In the genomic region with DNA sequence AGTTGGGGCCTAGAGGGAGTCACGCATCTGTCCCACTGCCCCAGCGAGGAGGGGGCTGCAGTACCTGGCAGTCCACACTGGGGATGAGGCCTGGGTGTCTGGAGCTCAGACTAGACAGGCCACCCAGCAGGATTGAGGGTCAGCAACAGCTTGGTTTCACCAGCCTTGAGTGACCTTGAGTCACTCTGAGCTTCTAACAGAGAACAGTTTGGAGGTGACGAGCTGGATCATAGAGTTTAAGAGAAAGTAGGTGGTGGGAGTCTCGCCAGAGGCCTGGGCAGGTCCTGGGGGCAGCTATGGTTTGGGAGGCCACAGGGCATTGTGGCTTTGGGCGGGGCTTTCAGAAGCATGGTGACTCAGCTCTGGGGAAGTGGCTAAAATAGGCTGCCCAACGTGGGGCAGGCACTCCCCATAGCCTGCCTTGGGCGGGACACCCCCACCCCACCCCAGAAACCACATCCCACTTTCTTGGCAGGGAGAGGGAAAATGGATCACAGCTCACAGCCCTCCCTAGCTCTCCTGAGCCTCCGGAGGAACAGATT, we compare ENCODE assay signal across 7 cellular contexts. TPM values are rescaled to one million over a fixed set of nuclear protein-coding genes. Genes with fewer than 3 reads are reported as not detected.
DNase-seq lines count a peak whose midpoint lies in the region; ATAC-seq and TF ChIP-seq lines count a peak whose summit lies in the region.

No MANE protein-coding gene starts in this region.

- H3K36me3 ChIP-seq in endodermal cell (ENCODE audit: control insufficient read depth, insufficient read depth, low read length) = peaks cover 32% of the 10 kb centered on the region

- no peaks in the 10 kb centered on the region for H3K27me3 ChIP-seq in endodermal cell (ENCODE audit: control insufficient read depth, insufficient read depth, low read length, poor library complexity, severe bottlenecking)

- peaks cover 29% of the 10 kb centered on the region for H3K4me1 Mint-ChIP-seq in endodermal cell
- H3K4me1 Mint-ChIP-seq in natural killer cell treated with Interleukin-12 subunit alpha and Interleukin-12 subunit beta and Interleukin-15 and Interleukin-18, amount 100 ng/mL, for 72 hours (ENCODE audit: low read depth in 2 of 2) = peaks cover 21 to 23% of the 10 kb centered on the region in 2 donors

- H3K9me3 Mint-ChIP-seq in endodermal cell = no peaks in the 10 kb centered on the region
- H3K9me3 Mint-ChIP-seq in natural killer cell treated with Interleukin-12 subunit alpha and Interleukin-12 subunit beta and Interleukin-15 and Interleukin-18, amount 100 ng/mL, for 72 hours = no peaks in the 10 kb centered on the region

- no peaks in the 10 kb centered on the region for H3K9me3 ChIP-seq in endodermal cell (ENCODE audit: control insufficient read depth, low read length)

- ATAC-seq in GM19025 (IDR thresholded peaks at IDR 0.05; ENCODE audit: low read depth, unreplicated experiment) = peak; percentile 91
- peak; percentile 77 for ATAC-seq in HG02884 (IDR thresholded peaks at IDR 0.05; ENCODE audit: unreplicated experiment)
- peak; percentile 83 for ATAC-seq in natural killer cell treated with Interleukin-12 subunit alpha and Interleukin-12 subunit beta and Interleukin-15 and Interleukin-18, amount 100 ng/mL, for 72 hours

- no peaks in the 10 kb centered on the region for H3K27me3 Mint-ChIP-seq in endodermal cell (ENCODE audit: insufficient read depth)
- H3K27me3 Mint-ChIP-seq in natural killer cell treated with Interleukin-12 subunit alpha and Interleukin-12 subunit beta and Interleukin-15 and Interleukin-18, amount 100 ng/mL, for 72 hours = peaks cover 0 to 5% of the 10 kb centered on the region in 2 donors

- peaks cover 23% of the 10 kb centered on the region for H3K4me1 ChIP-seq in endodermal cell (ENCODE audit: control insufficient read depth, insufficient read depth, low read length)

- H3K27ac ChIP-seq in endodermal cell (ENCODE audit: low read depth, low read length) = no peak overlapping the region

- 86 to 88% methylated on average over 5 to 8 of the region's 8 CpGs for WGBS in endodermal cell (ENCODE audit: insufficient coverage in 1 of 2, insufficient read length in 1 of 2), 2 experiments

- H3K9ac ChIP-seq in endodermal cell (ENCODE audit: extremely low read depth, low read length, poor library complexity, severe bottlenecking) = no peak overlapping the region

- peak overlapping the region; percentile 6 for H3K27ac Mint-ChIP-seq in endodermal cell
- H3K27ac Mint-ChIP-seq in natural killer cell treated with Interleukin-12 subunit alpha and Interleukin-12 subunit beta and Interleukin-15 and Interleukin-18, amount 100 ng/mL, for 72 hours = peak overlapping the region; percentile 30 to 85

- H3K4me3 ChIP-seq in endodermal cell (ENCODE audit: low read length) = no peak overlapping the region

- H3K4me3 Mint-ChIP-seq in endodermal cell = no peak overlapping the region
- H3K4me3 Mint-ChIP-seq in natural killer cell treated with Interleukin-12 subunit alpha and Interleukin-12 subunit beta and Interleukin-15 and Interleukin-18, amount 100 ng/mL, for 72 hours = peak overlapping the region; percentile 53

- H3K36me3 Mint-ChIP-seq in endodermal cell (ENCODE audit: low read depth) = peaks cover 24% of the 10 kb centered on the region
- no peaks in the 10 kb centered on the region for H3K36me3 Mint-ChIP-seq in natural killer cell treated with Interleukin-12 subunit alpha and Interleukin-12 subunit beta and Interleukin-15 and Interleukin-18, amount 100 ng/mL, for 72 hours

- DNase-seq in OCI-M1 (lab: John Stamatoyannopoulos, UW) (peak; percentile 94), endodermal cell (no peak), NCI-H2107 treated with DMSO at 0.1 percent for 48 hours (lab: John Stamatoyannopoulos, UW; ENCODE audit: unreplicated experiment) (no peak), COLO668 (lab: John Stamatoyannopoulos, UW; ENCODE audit: unreplicated experiment) (no peak)
- no peak for DNase-seq in natural killer cell treated with Interleukin-12 subunit alpha and Interleukin-12 subunit beta and Interleukin-15 and Interleukin-18, amount 100 ng/mL, for 72 hours (ENCODE audit: low spot score)

- no peak for TF ChIP-seq CTCF in endodermal cell (conservative IDR thresholded peaks at IDR 0.05)

RNA-seq across cellular contexts. Expression of gene CDC42EP4, which starts 20.5 kb away (rescaled TPM):
- total RNA-seq in endodermal cell = 10 to 100 TPM; 38.5 to 49.7 TPM
- 57.7 TPM for polyA plus RNA-seq in endodermal cell (2013, experiment 1 of 2)
- 49.6 TPM for polyA plus RNA-seq in endodermal cell (2013, experiment 2 of 2)
- 1 to 10 TPM; 1.1 to 1.7 TPM for total RNA-seq in natural killer cell treated with Interleukin-12 subunit alpha and Interleukin-12 subunit beta and Interleukin-15 and Interleukin-18, amount 100 ng/mL, for 72 hours

RNA-seq across cellular contexts. Expression of gene CPSF4L, which starts 29.7 kb away (rescaled TPM):
- total RNA-seq in endodermal cell = under 1 TPM; 0.29 to 0.58 TPM
- not detected for polyA plus RNA-seq in endodermal cell (2013, experiment 1 of 2)
- polyA plus RNA-seq in endodermal cell (2013, experiment 2 of 2) = not detected
- total RNA-seq in natural killer cell treated with Interleukin-12 subunit alpha and Interleukin-12 subunit beta and Interleukin-15 and Interleukin-18, amount 100 ng/mL, for 72 hours = not detected

Comparison
In these comparisons a context has a peak if more than half of its experiments do, and no peak if none do; other contexts are left out.
1. RNA of gene CDC42EP4, which starts 20.5 kb away (total RNA-seq): 38.5 to 49.7 TPM in endodermal cell; 1.1 to 1.7 TPM in natural killer cell treated with Interleukin-12 subunit alpha and Interleukin-12 subunit beta and Interleukin-15 and Interleukin-18, amount 100 ng/mL, for 72 hours; every median in the first group is over 10 times any median in the second.
2. Peak in every context shown above with its lines, with median percentiles within 50 percentile points of each other: ATAC-seq.